In the genomic region with DNA sequence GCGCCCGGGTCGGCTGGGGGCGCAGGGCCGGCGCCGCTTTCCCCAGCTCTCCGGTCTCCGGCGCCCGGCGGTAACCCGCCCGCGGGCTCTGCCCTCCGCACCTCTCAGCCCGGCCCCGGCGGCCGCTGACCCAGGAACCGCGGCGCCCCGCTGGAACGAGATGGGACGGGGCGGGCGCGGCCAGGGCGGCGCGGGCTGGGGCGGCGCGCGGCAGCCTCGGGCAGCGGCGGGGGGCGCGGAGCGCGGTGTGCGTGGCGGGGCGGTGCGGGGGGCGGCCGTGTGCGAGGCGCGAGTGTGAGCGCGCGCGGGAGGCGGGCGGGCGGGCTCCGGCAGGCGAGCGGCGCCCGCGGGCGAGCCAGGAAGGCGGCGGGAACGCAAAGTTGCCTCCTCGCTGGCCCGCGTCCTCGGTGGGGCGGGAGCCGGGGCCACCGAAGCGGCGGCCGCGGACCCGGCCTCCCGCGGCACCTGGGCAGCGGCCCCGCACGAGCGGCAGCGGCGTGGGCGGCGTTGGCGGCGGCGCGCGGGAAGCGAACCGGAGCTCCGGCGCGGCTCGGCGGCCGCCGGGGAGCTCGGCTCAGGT, we compare ENCODE assay signal across 1 cellular context.
TF ChIP-seq lines count a peak whose summit lies in the region.

No MANE protein-coding gene starts in this region.

TF ChIP-seq in GM23338, 12 proteins besides CTCF, POLR2A, EP300 and RAD21 (continued from another document):
- TF ChIP-seq ZNF462 (CRISPR knock-in tag; IDR thresholded peaks at IDR 0.05) (no peak), NANOG (IDR thresholded peaks at IDR 0.05; ENCODE audit: borderline replicate concordance) (no peak), EZH2 (IDR thresholded peaks at IDR 0.05; ENCODE audit: low read depth, unreplicated experiment) (no peak)
- TF ChIP-seq, protein P1, sequence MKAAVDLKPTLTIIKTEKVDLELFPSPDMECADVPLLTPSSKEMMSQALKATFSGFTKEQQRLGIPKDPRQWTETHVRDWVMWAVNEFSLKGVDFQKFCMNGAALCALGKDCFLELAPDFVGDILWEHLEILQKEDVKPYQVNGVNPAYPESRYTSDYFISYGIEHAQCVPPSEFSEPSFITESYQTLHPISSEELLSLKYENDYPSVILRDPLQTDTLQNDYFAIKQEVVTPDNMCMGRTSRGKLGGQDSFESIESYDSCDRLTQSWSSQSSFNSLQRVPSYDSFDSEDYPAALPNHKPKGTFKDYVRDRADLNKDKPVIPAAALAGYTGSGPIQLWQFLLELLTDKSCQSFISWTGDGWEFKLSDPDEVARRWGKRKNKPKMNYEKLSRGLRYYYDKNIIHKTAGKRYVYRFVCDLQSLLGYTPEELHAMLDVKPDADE (IDR thresholded peaks at IDR 0.05): no peak
- TF ChIP-seq, protein P2, sequence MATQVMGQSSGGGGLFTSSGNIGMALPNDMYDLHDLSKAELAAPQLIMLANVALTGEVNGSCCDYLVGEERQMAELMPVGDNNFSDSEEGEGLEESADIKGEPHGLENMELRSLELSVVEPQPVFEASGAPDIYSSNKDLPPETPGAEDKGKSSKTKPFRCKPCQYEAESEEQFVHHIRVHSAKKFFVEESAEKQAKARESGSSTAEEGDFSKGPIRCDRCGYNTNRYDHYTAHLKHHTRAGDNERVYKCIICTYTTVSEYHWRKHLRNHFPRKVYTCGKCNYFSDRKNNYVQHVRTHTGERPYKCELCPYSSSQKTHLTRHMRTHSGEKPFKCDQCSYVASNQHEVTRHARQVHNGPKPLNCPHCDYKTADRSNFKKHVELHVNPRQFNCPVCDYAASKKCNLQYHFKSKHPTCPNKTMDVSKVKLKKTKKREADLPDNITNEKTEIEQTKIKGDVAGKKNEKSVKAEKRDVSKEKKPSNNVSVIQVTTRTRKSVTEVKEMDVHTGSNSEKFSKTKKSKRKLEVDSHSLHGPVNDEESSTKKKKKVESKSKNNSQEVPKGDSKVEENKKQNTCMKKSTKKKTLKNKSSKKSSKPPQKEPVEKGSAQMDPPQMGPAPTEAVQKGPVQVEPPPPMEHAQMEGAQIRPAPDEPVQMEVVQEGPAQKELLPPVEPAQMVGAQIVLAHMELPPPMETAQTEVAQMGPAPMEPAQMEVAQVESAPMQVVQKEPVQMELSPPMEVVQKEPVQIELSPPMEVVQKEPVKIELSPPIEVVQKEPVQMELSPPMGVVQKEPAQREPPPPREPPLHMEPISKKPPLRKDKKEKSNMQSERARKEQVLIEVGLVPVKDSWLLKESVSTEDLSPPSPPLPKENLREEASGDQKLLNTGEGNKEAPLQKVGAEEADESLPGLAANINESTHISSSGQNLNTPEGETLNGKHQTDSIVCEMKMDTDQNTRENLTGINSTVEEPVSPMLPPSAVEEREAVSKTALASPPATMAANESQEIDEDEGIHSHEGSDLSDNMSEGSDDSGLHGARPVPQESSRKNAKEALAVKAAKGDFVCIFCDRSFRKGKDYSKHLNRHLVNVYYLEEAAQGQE (IDR thresholded peaks at IDR 0.05; ENCODE audit: unreplicated experiment): no peak
